In genomic region chr18:850960-851359, GRCh38 we compare ENCODE assay signal across 9 cellular contexts. TPM values are rescaled to one million over a fixed set of nuclear protein-coding genes. Genes with fewer than 3 reads are reported as not detected.
"Had no signal": no experiment of that assay in that cellular context is flagged by ENCODE, and none has a peak within 500 bp of the region (broad histone marks: within the 10 kb centered on the region; RNA-seq: fewer than 3 reads in every experiment).

No MANE protein-coding gene starts in this region.

- FAIRE-seq: HTR-8/SVneo had no signal

- DNase-seq: IMR-90, KBM-7, KG1 had no signal

- H3K4me3 Mint-ChIP-seq: IgD-negative memory B cell had no signal

- H3K9ac ChIP-seq: KMS-11 had no signal

- H3K4me2 ChIP-seq: KMS-11 had no signal

- H3K36me3 Mint-ChIP-seq: IgD-negative memory B cell had no signal

- H3K27ac Mint-ChIP-seq: IgD-negative memory B cell had no signal

- H3K4me1 Mint-ChIP-seq: IgD-negative memory B cell had no signal

- H3K27ac ChIP-seq: HL-60, KMS-11 had no signal

RNA-seq across cellular contexts. Expression of gene ADCYAP1, which starts 53.7 kb away (rescaled TPM):
- total RNA-seq: HT-29, HT1080, IMR-90 had no signal
- polyA plus RNA-seq: IgD-negative memory B cell, IMR-90 had no signal
